ENCODE assay signal across 9 cellular contexts in the genomic region with DNA sequence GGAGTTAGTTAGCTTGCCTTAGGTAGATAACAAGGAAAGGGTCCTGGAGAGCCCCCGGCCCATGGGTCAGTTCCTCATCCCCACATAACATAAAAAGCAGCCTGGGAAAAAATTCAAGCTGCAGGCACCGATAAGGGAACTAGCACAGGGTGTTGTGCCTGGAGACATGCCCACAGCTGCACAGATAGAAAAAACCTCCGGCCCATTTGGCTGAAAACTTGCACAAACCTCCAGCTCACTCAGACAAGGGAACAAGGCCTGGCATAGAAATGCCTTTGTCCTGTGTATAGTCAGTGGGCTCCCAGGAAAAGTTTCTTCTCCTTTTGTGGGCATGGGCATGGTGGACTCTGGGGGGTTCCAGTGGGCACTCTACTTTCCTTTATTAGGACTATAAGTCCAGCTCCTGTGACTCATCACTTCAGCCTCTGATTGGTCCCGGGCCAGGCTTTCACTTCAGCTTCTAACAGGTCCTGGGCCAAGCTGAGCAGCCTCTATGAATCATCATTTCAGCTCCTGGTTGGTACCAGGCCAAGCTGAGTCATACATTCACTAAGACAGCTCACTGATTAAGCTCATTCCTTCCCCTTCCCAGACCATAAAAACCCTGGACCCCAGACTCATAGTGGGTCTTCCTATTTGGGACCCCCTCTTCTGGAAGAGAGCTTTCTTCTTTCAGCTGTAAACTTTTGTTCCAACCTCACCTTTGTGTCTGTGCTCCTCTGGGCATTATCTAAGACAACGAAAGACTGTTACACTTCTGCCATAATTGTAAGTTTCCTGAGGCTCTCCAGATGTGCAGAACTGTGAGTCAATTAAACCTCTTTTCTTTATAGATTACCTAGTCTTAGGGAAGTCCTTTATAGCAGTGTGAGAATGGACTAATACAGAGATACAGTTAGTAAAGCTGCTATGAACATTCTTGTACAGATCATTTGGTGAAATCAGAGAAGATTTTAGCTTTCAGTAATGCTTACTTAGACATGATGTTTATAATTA.
A peak's percentile ranks its signal among the peaks of the same experiment; 100 is the strongest.
DNase-seq lines count a peak whose midpoint lies in the region; ATAC-seq and TF ChIP-seq lines count a peak whose summit lies in the region.
"Had no signal": no experiment of that assay in that cellular context is flagged by ENCODE, and none has a peak within 500 bp of the region (broad histone marks: within the 10 kb centered on the region; RNA-seq: fewer than 3 reads in every experiment).

No MANE protein-coding gene starts in this region.

- H3K4me1 ChIP-seq in Peyer's patch = no peaks in the 10 kb centered on the region

- no peak overlapping the region for H3K4me3 ChIP-seq in Peyer's patch
- peak overlapping the region; percentile 47 for H3K4me3 ChIP-seq in fibroblast of pulmonary artery (replicated peaks; ENCODE audit: low read depth, low read length)

- no peaks in the 10 kb centered on the region for H3K36me3 Mint-ChIP-seq in Calu3 (ENCODE audit: insufficient read depth, unreplicated experiment)
- peaks cover 3% of the 10 kb centered on the region for H3K36me3 Mint-ChIP-seq in activated CD8-positive, alpha-beta memory T cell treated with anti-CD3 and anti-CD28 coated beads, Interleukin-2, amount 10 ng/mL, durations not matched to agents 7 days and 5 days

- H3K9me3 Mint-ChIP-seq in Calu3 (ENCODE audit: low read depth, unreplicated experiment) = no peaks in the 10 kb centered on the region
- H3K9me3 Mint-ChIP-seq in activated CD8-positive, alpha-beta memory T cell treated with anti-CD3 and anti-CD28 coated beads, Interleukin-2, amount 10 ng/mL, durations not matched to agents 7 days and 5 days (ENCODE audit: low read depth) = peaks cover 2% of the 10 kb centered on the region

- no peaks in the 10 kb centered on the region for H3K36me3 ChIP-seq in Peyer's patch

- peaks cover 11% of the 10 kb centered on the region for H3K4me1 Mint-ChIP-seq in Calu3 (ENCODE audit: low read depth, unreplicated experiment)
- H3K4me1 Mint-ChIP-seq in activated CD8-positive, alpha-beta memory T cell treated with anti-CD3 and anti-CD28 coated beads, Interleukin-2, amount 10 ng/mL, durations not matched to agents 7 days and 5 days = no peaks in the 10 kb centered on the region
- H3K4me1 Mint-ChIP-seq: activated B cell treated with CpG ODN at 0.5 μM for 24 hours had no signal

- intact Hi-C loops in Calu3 (cut with micrococcal nuclease; ENCODE audit: unreplicated experiment) (no loop called here), posterior cingulate gyrus (cut with DNase I) (no loop called here)

- no TSS peak for BruUV-seq in Calu3 (replicated peaks; lab: Mats Ljungman, UMichigan)

- peak overlapping the region in 1 of 4 donors; percentile 4 for H3K27ac ChIP-seq in Peyer's patch

- ATAC-seq in activated CD8-positive, alpha-beta memory T cell treated with anti-CD3 and anti-CD28 coated beads, Interleukin-2, amount 10 ng/mL, durations not matched to agents 7 days and 5 days = no peak
- no peak for ATAC-seq in HG02870 (IDR thresholded peaks at IDR 0.05; ENCODE audit: unreplicated experiment)

- DNase-seq in Calu3 (peak; percentile 85), Peyer's patch (peak in 2 of 3 donors; percentile 20 to 48), fibroblast of pulmonary artery (ENCODE audit: low read depth) (peak; percentile 99), posterior cingulate gyrus (peak in 8 of 10 donors; percentile 37 to 92 (median 58)), NAMALWA (ENCODE audit: low spot score) (no peak)
- DNase-seq in activated naive CD4-positive, alpha-beta T cell treated with anti-CD3 and anti-CD28 coated beads, Interleukin-2, amount 50 U/mL, for 16 hours = no peak
- no peak for DNase-seq in activated CD8-positive, alpha-beta memory T cell treated with anti-CD3 and anti-CD28 coated beads, Interleukin-2, amount 10 ng/mL, durations not matched to agents 7 days and 5 days
- DNase-seq: activated B cell treated with CpG ODN at 0.5 μM for 24 hours had no signal

- peak overlapping the region; percentile 28 for H3K4me3 Mint-ChIP-seq in Calu3 (ENCODE audit: low read depth, unreplicated experiment)
- H3K4me3 Mint-ChIP-seq in activated CD8-positive, alpha-beta memory T cell treated with anti-CD3 and anti-CD28 coated beads, Interleukin-2, amount 10 ng/mL, durations not matched to agents 7 days and 5 days = no peak overlapping the region
- H3K4me3 Mint-ChIP-seq: activated B cell treated with CpG ODN at 0.5 μM for 24 hours had no signal

- peak overlapping the region; percentile 71 for H3K27ac Mint-ChIP-seq in Calu3 (ENCODE audit: unreplicated experiment)
- no peak overlapping the region for H3K27ac Mint-ChIP-seq in activated CD8-positive, alpha-beta memory T cell treated with anti-CD3 and anti-CD28 coated beads, Interleukin-2, amount 10 ng/mL, durations not matched to agents 7 days and 5 days
- H3K27ac Mint-ChIP-seq: activated B cell treated with CpG ODN at 0.5 μM for 24 hours had no signal

- no peak for TF ChIP-seq CTCF in Calu3 (IDR thresholded peaks at IDR 0.05; ENCODE audit: unreplicated experiment)
- no peak for TF ChIP-seq CTCF in Peyer's patch (IDR thresholded peaks at IDR 0.05)
- no peak for TF ChIP-seq CTCF in fibroblast of pulmonary artery (IDR thresholded peaks at IDR 0.05; ENCODE audit: low read length, missing control alignments)

- no peak for TF ChIP-seq POLR2A in Peyer's patch (IDR thresholded peaks at IDR 0.05)

- CTCF ChIA-PET in Calu3 (lab: Charles Lee) = interaction anchor here (0.6 to 1.2 kb wide), 2 partner anchors 9 to 663 kb away, joined by 4 to 9 read pairs; no protein-coding TSS in a partner anchor
- CTCF ChIA-PET in activated CD8-positive, alpha-beta memory T cell treated with anti-CD3 and anti-CD28 coated beads, Interleukin-2, amount 10 ng/mL, durations not matched to agents 7 days and 5 days (lab: Charles Lee) = no interaction called here

- H3K9me3 ChIP-seq in Peyer's patch = no peaks in the 10 kb centered on the region

- H3K27me3 Mint-ChIP-seq in Calu3 (ENCODE audit: unreplicated experiment) = no peaks in the 10 kb centered on the region
- H3K27me3 Mint-ChIP-seq in activated CD8-positive, alpha-beta memory T cell treated with anti-CD3 and anti-CD28 coated beads, Interleukin-2, amount 10 ng/mL, durations not matched to agents 7 days and 5 days = no peaks in the 10 kb centered on the region
- H3K27me3 Mint-ChIP-seq: activated B cell treated with CpG ODN at 0.5 μM for 24 hours had no signal

- no peaks in the 10 kb centered on the region for H3K27me3 ChIP-seq in Peyer's patch

Comparison
In these comparisons a context has a peak if more than half of its experiments do, and no peak if none do; other contexts are left out.
1. DNase-seq: peak in Calu3 (single experiment), Peyer's patch (2 of 3), fibroblast of pulmonary artery (single experiment) and posterior cingulate gyrus (8 of 10); none in NAMALWA (single experiment), activated naive CD4-positive, alpha-beta T cell treated with anti-CD3 and anti-CD28 coated beads, Interleukin-2, amount 50 U/mL, for 16 hours (single experiment) and activated CD8-positive, alpha-beta memory T cell treated with anti-CD3 and anti-CD28 coated beads, Interleukin-2, amount 10 ng/mL, durations not matched to agents 7 days and 5 days (single experiment).